1 cellular context compared by ENCODE assay signal in the genomic region with DNA sequence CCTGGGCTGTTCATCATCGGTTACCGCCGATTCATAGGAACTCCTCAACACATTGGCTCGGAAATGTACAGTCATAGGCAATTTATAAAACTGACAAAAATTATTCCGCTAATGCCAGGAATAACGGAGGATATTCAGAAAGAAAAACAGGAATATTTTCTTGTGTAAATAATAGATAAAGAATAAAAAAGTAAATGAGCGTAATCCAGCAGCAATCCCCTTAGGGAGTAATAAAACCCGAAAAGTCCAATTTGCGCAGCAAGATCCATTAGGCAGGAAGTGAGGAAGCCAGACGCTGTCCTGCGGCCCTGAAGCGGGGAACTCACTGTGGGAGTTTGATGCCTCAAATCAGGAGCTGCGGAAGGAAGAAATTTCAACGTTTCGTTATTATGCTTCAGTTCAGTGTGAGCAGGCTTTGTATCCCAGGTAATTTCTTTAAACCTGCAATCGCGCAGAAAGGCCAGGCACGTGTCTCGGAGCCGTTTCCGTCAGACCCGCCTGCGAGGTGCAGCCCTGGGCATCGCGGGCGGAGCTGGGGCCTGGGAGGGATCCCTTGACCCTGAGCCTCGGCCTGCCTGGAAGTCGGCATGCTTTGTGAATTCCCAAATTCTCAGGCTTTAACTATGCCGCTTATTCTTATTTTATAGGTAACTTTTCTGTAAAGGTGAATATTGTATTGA.
TF ChIP-seq lines count a peak whose summit lies in the region.

No MANE protein-coding gene starts in this region.

TF ChIP-seq in GM23338, 12 proteins besides CTCF, POLR2A, EP300 and RAD21 (continued from another document):
- TF ChIP-seq STAT1 (IDR thresholded peaks at IDR 0.05; ENCODE audit: unreplicated experiment): no peak
- no peak for TF ChIP-seq CREB1 (CRISPR knock-in tag; IDR thresholded peaks at IDR 0.05; ENCODE audit: low read depth)
